In the genomic region with DNA sequence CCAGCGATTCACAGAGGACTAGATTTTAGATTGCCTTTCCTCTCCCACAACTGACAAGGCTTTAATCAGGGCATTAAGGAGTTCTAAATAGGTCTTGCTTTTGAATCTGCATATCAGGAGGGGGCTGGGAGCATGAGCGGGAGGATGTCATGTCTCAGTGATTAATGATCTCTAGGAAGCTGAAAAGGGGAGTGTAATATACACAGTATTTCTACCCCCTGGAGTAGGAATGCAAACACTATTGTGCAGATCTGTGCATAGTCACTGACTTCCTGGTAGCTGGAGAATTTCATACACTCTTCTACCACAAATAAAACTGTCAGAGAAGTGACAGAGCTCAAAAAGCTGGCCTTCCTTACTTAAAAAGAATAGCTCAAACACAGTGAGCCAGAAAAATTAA, we compare ENCODE assay signal across 8 cellular contexts.
A peak's percentile ranks its signal among the peaks of the same experiment; 100 is the strongest.
DNase-seq lines count a peak whose midpoint lies in the region; ATAC-seq and TF ChIP-seq lines count a peak whose summit lies in the region.
"Had no signal": no experiment of that assay in that cellular context is flagged by ENCODE, and none has a peak within 500 bp of the region (broad histone marks: within the 10 kb centered on the region; RNA-seq: fewer than 3 reads in every experiment).

No MANE protein-coding gene starts in this region.

- peak overlapping the region; percentile 34 for H3K9ac ChIP-seq in smooth muscle cell (ENCODE audit: low read depth)

- intact Hi-C loops in heart right ventricle (cut with DNase I): loop anchor here in 5 of 10 donors (2.0 to 10.0 kb wide), 6 partner anchors 73 to 455 kb away; no protein-coding TSS in a partner anchor

- H3K27me3 ChIP-seq in RWPE2 (ENCODE audit: insufficient read depth, poor library complexity, severe bottlenecking) (no peaks in the 10 kb centered on the region), heart right ventricle (no peaks in the 10 kb centered on the region), smooth muscle cell (ENCODE audit: low read depth) (no peaks in the 10 kb centered on the region)

- H3K4me3 ChIP-seq in RWPE2 (ENCODE audit: severe bottlenecking): no peak overlapping the region
- no peak overlapping the region for H3K4me3 ChIP-seq in heart right ventricle
- no peak overlapping the region for H3K4me3 ChIP-seq in smooth muscle cell

- H3K27ac Mint-ChIP-seq in HFFc6: peak overlapping the region; percentile 68

- H3K9me3 ChIP-seq in RWPE2 (ENCODE audit: severe bottlenecking): no peaks in the 10 kb centered on the region
- H3K9me3 ChIP-seq in heart right ventricle: no peaks in the 10 kb centered on the region
- no peaks in the 10 kb centered on the region for H3K9me3 ChIP-seq in smooth muscle cell (replicated peaks; ENCODE audit: low read depth)

- no peaks in the 10 kb centered on the region for H3K27me3 Mint-ChIP-seq in HFFc6 (ENCODE audit: insufficient read depth)

- peaks cover 3% of the 10 kb centered on the region for H3F3A ChIP-seq in smooth muscle cell (ENCODE audit: low read depth)

- no peaks in the 10 kb centered on the region for H3K9me3 Mint-ChIP-seq in HFFc6

- peak overlapping the region; percentile 70 for H3K4me2 ChIP-seq in smooth muscle cell

- no peaks in the 10 kb centered on the region for H3K79me2 ChIP-seq in smooth muscle cell (ENCODE audit: low read depth)

- peaks cover 30% of the 10 kb centered on the region for H3K4me1 Mint-ChIP-seq in HFFc6 (ENCODE audit: low read depth)

- H3K27ac ChIP-seq in RWPE2 (ENCODE audit: poor library complexity, severe bottlenecking) (no peak overlapping the region), heart right ventricle (peak overlapping the region in 8 of 10 donors; percentile 9 to 78 (median 50)), smooth muscle cell (ENCODE audit: low read depth) (peak overlapping the region; percentile 70)

- DNase-seq in HFFc6 (peak; percentile 23), RWPE2 (ENCODE audit: low spot score) (no peak), heart right ventricle (no peak), smooth muscle cell (lab: John Stamatoyannopoulos, UW; ENCODE audit: unreplicated experiment) (no peak), MV-4-11 (lab: John Stamatoyannopoulos, UW) (no peak)
- DNase-seq in activated T-cell treated with anti-CD3 and anti-CD28 coated beads, Interleukin-2, amount 50 U/mL, for 48 hours: no peak

- peak overlapping the region; percentile 3; the same call in 1 of the 2 replicates for H3K4me3 Mint-ChIP-seq in HFFc6

- H3K4me1 ChIP-seq in RWPE2 (ENCODE audit: insufficient read depth, poor library complexity, severe bottlenecking) (no peaks in the 10 kb centered on the region), heart right ventricle (peaks cover 9 to 59% (median 41%) of the 10 kb centered on the region in 9 donors), smooth muscle cell (ENCODE audit: low read depth) (peaks cover 16% of the 10 kb centered on the region)

- ATAC-seq in RWPE2 (ENCODE audit: low read depth) (peak; percentile 29; the same call in 1 of the 3 replicates), heart right ventricle (peak in 6 of 8 donors; percentile 42 to 67 (median 52)), GM21526 (IDR thresholded peaks at IDR 0.05; ENCODE audit: low FRiP score, unreplicated experiment) (no peak)
- ATAC-seq: HCT116 had no signal

- TF ChIP-seq CTCF in HFFc6 (IDR thresholded peaks at IDR 0.05) (no peak), RWPE2 (IDR thresholded peaks at IDR 0.05; ENCODE audit: poor library complexity, severe bottlenecking) (no peak), heart right ventricle (IDR thresholded peaks at IDR 0.05) (no peak), smooth muscle cell (IDR thresholded peaks at IDR 0.05; ENCODE audit: borderline replicate concordance, insufficient read depth, poor library complexity, severe bottlenecking) (no peak)

- 12 to 19% methylated on average over 2 of the region's 2 CpGs for WGBS in heart right ventricle, 2 donors
- 16% methylated on average over 2 of the region's 2 CpGs for WGBS in smooth muscle cell (ENCODE audit: low lambda C conversion rate)

- H3K36me3 Mint-ChIP-seq in HFFc6 (ENCODE audit: low read depth): no peaks in the 10 kb centered on the region

- no peak overlapping the region for H2AFZ ChIP-seq in smooth muscle cell (ENCODE audit: low read depth)

- H4K20me1 ChIP-seq in smooth muscle cell (ENCODE audit: low read depth): peaks cover under 1% of the 10 kb centered on the region

- H3K36me3 ChIP-seq in RWPE2 (ENCODE audit: low read depth) (peaks cover 11% of the 10 kb centered on the region), heart right ventricle (peaks cover 0 to 27% (median 4%) of the 10 kb centered on the region in 9 donors), smooth muscle cell (ENCODE audit: low read depth) (no peaks in the 10 kb centered on the region)
